ENCODE assay signal across 29 cellular contexts in the genomic region with DNA sequence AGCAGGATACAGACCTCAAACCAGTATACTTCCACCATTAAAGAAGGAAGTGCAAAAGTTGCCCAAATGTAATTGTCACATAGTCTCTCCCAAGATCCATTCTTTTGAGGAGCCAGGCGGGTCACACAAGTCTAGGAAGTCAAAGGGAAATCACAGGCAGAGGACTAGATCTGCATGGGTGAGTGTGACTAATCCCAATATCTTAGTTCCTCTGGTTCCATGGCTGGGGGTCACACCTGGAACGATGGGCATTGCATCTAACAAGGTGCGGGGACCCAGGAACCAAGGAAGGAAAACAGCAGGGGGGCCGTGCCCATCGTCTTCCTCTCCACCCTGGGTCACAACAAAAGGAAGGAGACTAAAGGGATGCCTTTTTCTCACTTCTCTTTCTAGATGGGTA.
"Had no signal": no experiment of that assay in that cellular context is flagged by ENCODE, and none has a peak within 500 bp of the region (broad histone marks: within the 10 kb centered on the region; RNA-seq: fewer than 3 reads in every experiment).

No MANE protein-coding gene starts in this region.

- H3K27me3 ChIP-seq: adrenal gland, ascending aorta, body of pancreas, brain microvascular endothelial cell, breast epithelium, cardiac muscle cell had no signal

- H3K9me3 ChIP-seq: adrenal gland had no signal

- H3K36me3 ChIP-seq: adrenal gland, ascending aorta, brain microvascular endothelial cell, breast epithelium, cardiac muscle cell had no signal

- DNase-seq: activated effector memory CD4-positive, alpha-beta T cell treated with anti-CD3 and anti-CD28 coated beads, Interleukin-2, amount 50 U/mL, for 16 hours; activated effector memory CD4-positive, alpha-beta T cell treated with Interleukin-2 at 50 U/mL for 16 hours; activated gamma-delta T cell; activated gamma-delta T cell treated with Interleukin-2 at 50 U/mL for 16 hours; activated naive CD4-positive, alpha-beta T cell; activated naive CD4-positive, alpha-beta T cell treated with anti-CD3 and anti-CD28 coated beads, Interleukin-2, amount 50 U/mL, for 16 hours; activated naive CD4-positive, alpha-beta T cell treated with Interleukin-2 at 50 U/mL for 16 hours; activated naive CD8-positive, alpha-beta T cell treated with anti-CD3 and anti-CD28 coated beads for 36 hours; activated naive CD8-positive, alpha-beta T cell treated with anti-CD3 and anti-CD28 coated beads, Interleukin-2, amount 10 ng/mL, durations not matched to agents 7 days and 5 days; activated T-cell treated with anti-CD3 and anti-CD28 coated beads, Interleukin-2, amount 50 U/mL, for 1 hour; activated T-cell treated with anti-CD3 and anti-CD28 coated beads, Interleukin-2, amount 50 U/mL, for 24 hours; activated T-cell treated with anti-CD3 and anti-CD28 coated beads, Interleukin-2, amount 50 U/mL, for 4 hours; adrenal gland; amniotic stem cell; amygdala; aorta; central memory CD4-positive, alpha-beta T cell; cerebellar nuclear complex had no signal

- H3K4me3 ChIP-seq: adrenal gland, ascending aorta, body of pancreas, breast epithelium, cardiac muscle cell had no signal

- H3K27ac ChIP-seq: adrenal gland, ascending aorta, body of pancreas, brain microvascular endothelial cell, breast epithelium, cardiac muscle cell had no signal

- FAIRE-seq: astrocyte, bronchial epithelial cell had no signal

- ATAC-seq: activated naive CD4-positive, alpha-beta T cell treated with anti-CD3 and anti-CD28 coated beads, Interleukin-2, amount 50 U/mL, for 72 hours; activated naive CD8-positive, alpha-beta T cell treated with anti-CD3 and anti-CD28 coated beads, Interleukin-2, amount 50 U/mL, for 24 hours; activated T-cell treated with anti-CD3 and anti-CD28 coated beads, Interleukin-2, amount 50 U/mL, for 4 hours; activated T-cell treated with anti-CD3 and anti-CD28 coated beads, Interleukin-2, amount 50 U/mL, for 72 hours; activated T-helper 17 cell treated with anti-CD3 and anti-CD28 coated beads, Interleukin-2, amount 50 U/mL, for 72 hours; body of pancreas had no signal

- H3K4me1 ChIP-seq: adrenal gland, ascending aorta, body of pancreas, breast epithelium had no signal
